10 cellular contexts compared by ENCODE assay signal in genomic region chr4:94457692-94458106, GRCh38. TPM values are rescaled to one million over a fixed set of nuclear protein-coding genes. Genes with fewer than 3 reads are reported as not detected.
DNase-seq lines count a peak whose midpoint lies in the region; ATAC-seq, FAIRE-seq and TF ChIP-seq lines count a peak whose summit lies in the region.
"Had no signal": no experiment of that assay in that cellular context is flagged by ENCODE, and none has a peak within 500 bp of the region (broad histone marks: within the 10 kb centered on the region; RNA-seq: fewer than 3 reads in every experiment).

No MANE protein-coding gene starts in this region.

- peak overlapping the region; percentile 80 for H3K27ac Mint-ChIP-seq in osteocyte (ENCODE audit: unreplicated experiment)

- ATAC-seq in HG02970 (IDR thresholded peaks at IDR 0.05; ENCODE audit: low FRiP score, unreplicated experiment) (no peak), GM18870 (IDR thresholded peaks at IDR 0.05; ENCODE audit: unreplicated experiment) (no peak)

- H3K4me2 ChIP-seq in fibroblast of lung (ENCODE audit: extremely low read depth, insufficient read depth, low read length): peak overlapping the region; percentile 28

- H3K4me1 ChIP-seq in fibroblast of lung (ENCODE audit: control insufficient read depth, extremely low read depth, insufficient read depth, low read length): peaks cover 3% of the 10 kb centered on the region

- peaks cover 78% of the 10 kb centered on the region for H3K79me2 ChIP-seq in fibroblast of lung (ENCODE audit: control insufficient read depth, insufficient read depth, low read length)

- no peaks in the 10 kb centered on the region for H3K9me3 ChIP-seq in fibroblast of lung (ENCODE audit: control insufficient read depth, insufficient read depth, low read depth, low read length)

- no peak overlapping the region for H2AFZ ChIP-seq in fibroblast of lung (ENCODE audit: low read length)

- H3K4me1 Mint-ChIP-seq in osteocyte (ENCODE audit: unreplicated experiment): peaks cover 76% of the 10 kb centered on the region

- peak overlapping the region; percentile 41; the same call in 1 of the 2 replicates for H3K27ac ChIP-seq in C4-2B
- no peak overlapping the region for H3K27ac ChIP-seq in fibroblast of lung (ENCODE audit: insufficient read depth, low read length)

- FAIRE-seq in HTR-8/SVneo (lab: Jason Lieb, UNC): no peak

- peak overlapping the region; percentile 59 for H3K4me3 Mint-ChIP-seq in osteocyte (ENCODE audit: unreplicated experiment)

- no peak for TF ChIP-seq CTCF in C4-2B (conservative IDR thresholded peaks at IDR 0.05)
- TF ChIP-seq CTCF in fibroblast of lung (conservative IDR thresholded peaks at IDR 0.05 in 1 of 2, IDR thresholded peaks at IDR 0.05 in 1 of 2; ENCODE audit: low read depth in 1 of 2, low read length in 2 of 2): no peak
- TF ChIP-seq CTCF in osteocyte (IDR thresholded peaks at IDR 0.05): no peak

- no peaks in the 10 kb centered on the region for H3K9me3 Mint-ChIP-seq in osteocyte (ENCODE audit: unreplicated experiment)

- H3K27me3 Mint-ChIP-seq in osteocyte (ENCODE audit: unreplicated experiment): no peaks in the 10 kb centered on the region

- peaks cover 2% of the 10 kb centered on the region for H4K20me1 ChIP-seq in fibroblast of lung (ENCODE audit: control insufficient read depth, extremely low read depth, insufficient read depth, low read length)

- DNase-seq in NCI-H82 treated with DMSO at 0.1 percent for 48 hours (lab: John Stamatoyannopoulos, UW; ENCODE audit: unreplicated experiment) (peak; percentile 42), fibroblast of lung (ENCODE audit: low read depth in 2 of 2) (peak; percentile 57 to 66), osteocyte (ENCODE audit: extremely low spot score, unreplicated experiment) (no peak), NCI-H1694 treated with DMSO at 0.1 percent for 48 hours (lab: John Stamatoyannopoulos, UW) (no peak), HTR-8/SVneo (ENCODE audit: insufficient read length, low spot score) (no peak)
- DNase-seq: DMS153, SHP77 treated with DMSO at 0.1 percent for 48 hours had no signal

- H3K36me3 ChIP-seq in fibroblast of lung (ENCODE audit: control insufficient read depth, insufficient read depth, low read length): peaks cover 3% of the 10 kb centered on the region

- H3K4me3 ChIP-seq in fibroblast of lung (replicated peaks in 1 of 4; ENCODE audit: control extremely low read depth in 1 of 4, insufficient read depth in 1 of 4, low read depth in 3 of 4, low read length in 4 of 4): peak overlapping the region in 1 of 4 experiments; percentile 11

- H3K9ac ChIP-seq in fibroblast of lung (ENCODE audit: insufficient read depth, low read length): no peak overlapping the region

- peaks cover 47% of the 10 kb centered on the region for H3K36me3 Mint-ChIP-seq in osteocyte (ENCODE audit: unreplicated experiment)

- H3K27me3 ChIP-seq in fibroblast of lung (ENCODE audit: control insufficient read depth, insufficient read depth, low read length): no peaks in the 10 kb centered on the region

RNA-seq across cellular contexts. Expression of gene PDLIM5, which starts 6.0 kb away (rescaled TPM):
- total RNA-seq in fibroblast of lung: 24.9 and 28.4 TPM in 2 replicates
- polyA plus RNA-seq in fibroblast of lung: 74.4 and 113 TPM in 2 replicates
- polyA plus RNA-seq in fibroblast of lung (2012): 28.5 and 51.1 TPM in 2 replicates
- 122 and 161 TPM in 2 replicates for polyA minus RNA-seq in fibroblast of lung (ENCODE audit: low replicate concordance)
- 301 and 324 TPM in 2 replicates for total RNA-seq in osteocyte

Comparison
In these comparisons a context has a peak if more than half of its experiments do, and no peak if none do; other contexts are left out.
1. DNase-seq: peak in NCI-H82 treated with DMSO at 0.1 percent for 48 hours (single experiment) and fibroblast of lung (2 of 2); none in osteocyte (single experiment), NCI-H1694 treated with DMSO at 0.1 percent for 48 hours (single experiment) and HTR-8/SVneo (single experiment).
2. RNA of gene PDLIM5, which starts 6.0 kb away (total RNA-seq): 301 to 324 TPM in osteocyte; 24.9 to 28.4 TPM in fibroblast of lung; every median in the first group is over 10 times any median in the second.